ENCODE assay signal across 1 cellular context in the genomic region with DNA sequence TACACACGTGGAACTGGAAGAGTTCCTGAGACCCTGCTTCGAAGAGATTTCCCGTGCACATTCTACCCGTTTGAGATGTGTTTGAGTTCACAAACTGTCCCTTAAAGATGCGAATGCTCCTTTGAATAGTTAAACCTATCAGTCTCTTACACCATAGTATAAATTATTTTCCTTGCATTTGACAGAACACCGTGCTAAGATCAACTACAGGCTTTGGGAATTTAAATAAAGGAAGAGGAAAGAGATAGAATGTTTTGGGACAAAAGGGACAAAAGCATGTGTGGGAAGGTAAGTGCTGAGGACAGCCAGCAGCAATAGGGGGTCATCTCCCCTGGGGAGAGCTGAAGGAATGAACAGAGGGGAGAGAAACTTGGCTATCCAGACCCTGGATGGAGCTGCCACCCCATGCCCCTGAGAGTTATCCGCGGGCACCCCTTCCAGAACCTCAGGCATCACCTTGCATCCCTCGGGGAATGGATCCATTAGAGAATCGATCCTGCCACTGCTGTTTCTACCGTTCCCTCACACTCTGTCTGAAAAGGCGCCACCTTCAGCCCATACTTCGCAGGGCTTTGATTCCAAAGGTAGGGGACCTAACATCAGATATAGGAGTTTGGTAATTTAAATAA.
TF ChIP-seq lines count a peak whose summit lies in the region.

No MANE protein-coding gene starts in this region.

TF ChIP-seq in HEK293, 187 proteins besides CTCF, POLR2A, EP300 and RAD21 (continued from another document and continues in another):
- TF ChIP-seq, protein P1, sequence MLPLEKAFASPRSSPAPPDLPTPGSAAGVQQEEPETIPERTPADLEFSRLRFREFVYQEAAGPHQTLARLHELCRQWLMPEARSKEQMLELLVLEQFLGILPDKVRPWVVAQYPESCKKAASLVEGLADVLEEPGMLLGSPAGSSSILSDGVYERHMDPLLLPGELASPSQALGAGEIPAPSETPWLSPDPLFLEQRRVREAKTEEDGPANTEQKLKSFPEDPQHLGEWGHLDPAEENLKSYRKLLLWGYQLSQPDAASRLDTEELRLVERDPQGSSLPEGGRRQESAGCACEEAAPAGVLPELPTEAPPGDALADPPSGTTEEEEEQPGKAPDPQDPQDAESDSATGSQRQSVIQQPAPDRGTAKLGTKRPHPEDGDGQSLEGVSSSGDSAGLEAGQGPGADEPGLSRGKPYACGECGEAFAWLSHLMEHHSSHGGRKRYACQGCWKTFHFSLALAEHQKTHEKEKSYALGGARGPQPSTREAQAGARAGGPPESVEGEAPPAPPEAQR (tag by site-specific recombination; IDR thresholded peaks at IDR 0.05) = no peak
- TF ChIP-seq ZNF404 (tag by site-specific recombination; IDR thresholded peaks at IDR 0.05) = no peak
- no peak for TF ChIP-seq GLI4 (tag by site-specific recombination; IDR thresholded peaks at IDR 0.05)
- no peak for TF ChIP-seq ZNF791 (tag by site-specific recombination; IDR thresholded peaks at IDR 0.05)
- no peak for TF ChIP-seq ZNF16 (tag by site-specific recombination; IDR thresholded peaks at IDR 0.05; ENCODE audit: low read depth)
- TF ChIP-seq ZNF274 (IDR thresholded peaks at IDR 0.05; ENCODE audit: low read length) = no peak
- no peak for TF ChIP-seq ZNF274 (tag by site-specific recombination; IDR thresholded peaks at IDR 0.05; ENCODE audit: borderline replicate concordance)
- no peak for TF ChIP-seq ZNF658 (tag by site-specific recombination; IDR thresholded peaks at IDR 0.05)
- no peak for TF ChIP-seq ZNF571 (tag by site-specific recombination; IDR thresholded peaks at IDR 0.05)
- no peak for TF ChIP-seq ZNF549 (tag by site-specific recombination; IDR thresholded peaks at IDR 0.05)
- TF ChIP-seq ZNF121 (tag by site-specific recombination; IDR thresholded peaks at IDR 0.05) = no peak
- no peak for TF ChIP-seq ZNF214 (tag by site-specific recombination; IDR thresholded peaks at IDR 0.05; ENCODE audit: borderline replicate concordance)
- TF ChIP-seq, protein P2, sequence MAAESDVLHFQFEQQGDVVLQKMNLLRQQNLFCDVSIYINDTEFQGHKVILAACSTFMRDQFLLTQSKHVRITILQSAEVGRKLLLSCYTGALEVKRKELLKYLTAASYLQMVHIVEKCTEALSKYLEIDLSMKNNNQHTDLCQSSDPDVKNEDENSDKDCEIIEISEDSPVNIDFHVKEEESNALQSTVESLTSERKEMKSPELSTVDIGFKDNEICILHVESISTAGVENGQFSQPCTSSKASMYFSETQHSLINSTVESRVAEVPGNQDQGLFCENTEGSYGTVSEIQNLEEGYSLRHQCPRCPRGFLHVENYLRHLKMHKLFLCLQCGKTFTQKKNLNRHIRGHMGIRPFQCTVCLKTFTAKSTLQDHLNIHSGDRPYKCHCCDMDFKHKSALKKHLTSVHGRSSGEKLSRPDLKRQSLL (tag by site-specific recombination; IDR thresholded peaks at IDR 0.05) = no peak
- TF ChIP-seq ZNF626 (tag by site-specific recombination; IDR thresholded peaks at IDR 0.05) = no peak
- TF ChIP-seq, protein P3, sequence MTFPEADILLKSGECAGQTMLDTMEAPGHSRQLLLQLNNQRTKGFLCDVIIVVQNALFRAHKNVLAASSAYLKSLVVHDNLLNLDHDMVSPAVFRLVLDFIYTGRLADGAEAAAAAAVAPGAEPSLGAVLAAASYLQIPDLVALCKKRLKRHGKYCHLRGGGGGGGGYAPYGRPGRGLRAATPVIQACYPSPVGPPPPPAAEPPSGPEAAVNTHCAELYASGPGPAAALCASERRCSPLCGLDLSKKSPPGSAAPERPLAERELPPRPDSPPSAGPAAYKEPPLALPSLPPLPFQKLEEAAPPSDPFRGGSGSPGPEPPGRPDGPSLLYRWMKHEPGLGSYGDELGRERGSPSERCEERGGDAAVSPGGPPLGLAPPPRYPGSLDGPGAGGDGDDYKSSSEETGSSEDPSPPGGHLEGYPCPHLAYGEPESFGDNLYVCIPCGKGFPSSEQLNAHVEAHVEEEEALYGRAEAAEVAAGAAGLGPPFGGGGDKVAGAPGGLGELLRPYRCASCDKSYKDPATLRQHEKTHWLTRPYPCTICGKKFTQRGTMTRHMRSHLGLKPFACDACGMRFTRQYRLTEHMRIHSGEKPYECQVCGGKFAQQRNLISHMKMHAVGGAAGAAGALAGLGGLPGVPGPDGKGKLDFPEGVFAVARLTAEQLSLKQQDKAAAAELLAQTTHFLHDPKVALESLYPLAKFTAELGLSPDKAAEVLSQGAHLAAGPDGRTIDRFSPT (tag by site-specific recombination; IDR thresholded peaks at IDR 0.05) = no peak
- peak; percentile 8; the same call in 1 of the 2 replicates for TF ChIP-seq KLF10 (tag by site-specific recombination; IDR thresholded peaks at IDR 0.05)
- peak; percentile 23 for TF ChIP-seq ZBTB26 (tag by site-specific recombination; optimal IDR thresholded peaks at IDR 0.05)
- TF ChIP-seq ZNF184 (tag by site-specific recombination; IDR thresholded peaks at IDR 0.05) = no peak
- no peak for TF ChIP-seq ZNF394 (tag by site-specific recombination; IDR thresholded peaks at IDR 0.05; ENCODE audit: borderline replicate concordance)
- TF ChIP-seq ZNF175 (tag by site-specific recombination; IDR thresholded peaks at IDR 0.05) = no peak
- no peak for TF ChIP-seq ZNF654 (tag by site-specific recombination; IDR thresholded peaks at IDR 0.05; ENCODE audit: low read depth)
- no peak for TF ChIP-seq ZNF248 (tag by site-specific recombination; IDR thresholded peaks at IDR 0.05)
- TF ChIP-seq, protein P4, sequence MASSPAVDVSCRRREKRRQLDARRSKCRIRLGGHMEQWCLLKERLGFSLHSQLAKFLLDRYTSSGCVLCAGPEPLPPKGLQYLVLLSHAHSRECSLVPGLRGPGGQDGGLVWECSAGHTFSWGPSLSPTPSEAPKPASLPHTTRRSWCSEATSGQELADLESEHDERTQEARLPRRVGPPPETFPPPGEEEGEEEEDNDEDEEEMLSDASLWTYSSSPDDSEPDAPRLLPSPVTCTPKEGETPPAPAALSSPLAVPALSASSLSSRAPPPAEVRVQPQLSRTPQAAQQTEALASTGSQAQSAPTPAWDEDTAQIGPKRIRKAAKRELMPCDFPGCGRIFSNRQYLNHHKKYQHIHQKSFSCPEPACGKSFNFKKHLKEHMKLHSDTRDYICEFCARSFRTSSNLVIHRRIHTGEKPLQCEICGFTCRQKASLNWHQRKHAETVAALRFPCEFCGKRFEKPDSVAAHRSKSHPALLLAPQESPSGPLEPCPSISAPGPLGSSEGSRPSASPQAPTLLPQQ (tag by site-specific recombination; IDR thresholded peaks at IDR 0.05) = no peak
- TF ChIP-seq ZNF776 (tag by site-specific recombination; IDR thresholded peaks at IDR 0.05; ENCODE audit: borderline replicate concordance) = no peak
- TF ChIP-seq TSHZ1 (tag by site-specific recombination; IDR thresholded peaks at IDR 0.05; ENCODE audit: borderline replicate concordance) = no peak
- TF ChIP-seq ZIC2 (tag by site-specific recombination; IDR thresholded peaks at IDR 0.05) = peak; percentile 20; the same call in 1 of the 2 replicates
- no peak for TF ChIP-seq ZNF426 (tag by site-specific recombination; IDR thresholded peaks at IDR 0.05)
- TF ChIP-seq, protein P5, sequence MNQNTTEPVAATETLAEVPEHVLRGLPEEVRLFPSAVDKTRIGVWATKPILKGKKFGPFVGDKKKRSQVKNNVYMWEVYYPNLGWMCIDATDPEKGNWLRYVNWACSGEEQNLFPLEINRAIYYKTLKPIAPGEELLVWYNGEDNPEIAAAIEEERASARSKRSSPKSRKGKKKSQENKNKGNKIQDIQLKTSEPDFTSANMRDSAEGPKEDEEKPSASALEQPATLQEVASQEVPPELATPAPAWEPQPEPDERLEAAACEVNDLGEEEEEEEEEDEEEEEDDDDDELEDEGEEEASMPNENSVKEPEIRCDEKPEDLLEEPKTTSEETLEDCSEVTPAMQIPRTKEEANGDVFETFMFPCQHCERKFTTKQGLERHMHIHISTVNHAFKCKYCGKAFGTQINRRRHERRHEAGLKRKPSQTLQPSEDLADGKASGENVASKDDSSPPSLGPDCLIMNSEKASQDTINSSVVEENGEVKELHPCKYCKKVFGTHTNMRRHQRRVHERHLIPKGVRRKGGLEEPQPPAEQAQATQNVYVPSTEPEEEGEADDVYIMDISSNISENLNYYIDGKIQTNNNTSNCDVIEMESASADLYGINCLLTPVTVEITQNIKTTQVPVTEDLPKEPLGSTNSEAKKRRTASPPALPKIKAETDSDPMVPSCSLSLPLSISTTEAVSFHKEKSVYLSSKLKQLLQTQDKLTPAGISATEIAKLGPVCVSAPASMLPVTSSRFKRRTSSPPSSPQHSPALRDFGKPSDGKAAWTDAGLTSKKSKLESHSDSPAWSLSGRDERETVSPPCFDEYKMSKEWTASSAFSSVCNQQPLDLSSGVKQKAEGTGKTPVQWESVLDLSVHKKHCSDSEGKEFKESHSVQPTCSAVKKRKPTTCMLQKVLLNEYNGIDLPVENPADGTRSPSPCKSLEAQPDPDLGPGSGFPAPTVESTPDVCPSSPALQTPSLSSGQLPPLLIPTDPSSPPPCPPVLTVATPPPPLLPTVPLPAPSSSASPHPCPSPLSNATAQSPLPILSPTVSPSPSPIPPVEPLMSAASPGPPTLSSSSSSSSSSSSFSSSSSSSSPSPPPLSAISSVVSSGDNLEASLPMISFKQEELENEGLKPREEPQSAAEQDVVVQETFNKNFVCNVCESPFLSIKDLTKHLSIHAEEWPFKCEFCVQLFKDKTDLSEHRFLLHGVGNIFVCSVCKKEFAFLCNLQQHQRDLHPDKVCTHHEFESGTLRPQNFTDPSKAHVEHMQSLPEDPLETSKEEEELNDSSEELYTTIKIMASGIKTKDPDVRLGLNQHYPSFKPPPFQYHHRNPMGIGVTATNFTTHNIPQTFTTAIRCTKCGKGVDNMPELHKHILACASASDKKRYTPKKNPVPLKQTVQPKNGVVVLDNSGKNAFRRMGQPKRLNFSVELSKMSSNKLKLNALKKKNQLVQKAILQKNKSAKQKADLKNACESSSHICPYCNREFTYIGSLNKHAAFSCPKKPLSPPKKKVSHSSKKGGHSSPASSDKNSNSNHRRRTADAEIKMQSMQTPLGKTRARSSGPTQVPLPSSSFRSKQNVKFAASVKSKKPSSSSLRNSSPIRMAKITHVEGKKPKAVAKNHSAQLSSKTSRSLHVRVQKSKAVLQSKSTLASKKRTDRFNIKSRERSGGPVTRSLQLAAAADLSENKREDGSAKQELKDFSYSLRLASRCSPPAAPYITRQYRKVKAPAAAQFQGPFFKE (tag by site-specific recombination; IDR thresholded peaks at IDR 0.05; ENCODE audit: borderline replicate concordance) = no peak
- TF ChIP-seq ZNF843 (tag by site-specific recombination; IDR thresholded peaks at IDR 0.05) = no peak
- TF ChIP-seq, protein P6, sequence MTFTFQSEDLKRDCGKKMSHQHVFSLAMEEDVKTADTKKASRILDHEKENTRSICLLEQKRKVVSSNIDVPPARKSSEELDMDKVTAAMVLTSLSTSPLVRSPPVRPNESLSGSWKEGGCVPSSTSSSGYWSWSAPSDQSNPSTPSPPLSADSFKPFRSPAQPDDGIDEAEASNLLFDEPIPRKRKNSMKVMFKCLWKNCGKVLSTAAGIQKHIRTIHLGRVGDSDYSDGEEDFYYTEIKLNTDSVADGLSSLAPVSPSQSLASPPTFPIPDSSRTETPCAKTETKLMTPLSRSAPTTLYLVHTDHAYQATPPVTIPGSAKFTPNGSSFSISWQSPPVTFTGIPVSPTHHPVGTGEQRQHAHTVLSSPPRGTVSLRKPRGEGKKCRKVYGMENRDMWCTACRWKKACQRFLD (tag by site-specific recombination; IDR thresholded peaks at IDR 0.05) = no peak
- no peak for TF ChIP-seq ZBTB10 (tag by site-specific recombination; IDR thresholded peaks at IDR 0.05)
- TF ChIP-seq HOXD13 (CRISPR knock-in tag; IDR thresholded peaks at IDR 0.05; ENCODE audit: borderline replicate concordance) = no peak
- TF ChIP-seq ZNF19 (tag by site-specific recombination; IDR thresholded peaks at IDR 0.05; ENCODE audit: low read depth) = no peak
- TF ChIP-seq ZNF777 (tag by site-specific recombination; IDR thresholded peaks at IDR 0.05; ENCODE audit: borderline replicate concordance) = no peak
